Comparison of ENCODE assay signal across 20 cellular contexts in genomic region chr5:30607301-30607700, GRCh38.
DNase-seq lines count a peak whose midpoint lies in the region; ATAC-seq, FAIRE-seq and TF ChIP-seq lines count a peak whose summit lies in the region.
"Had no signal": no experiment of that assay in that cellular context is flagged by ENCODE, and none has a peak within 500 bp of the region (broad histone marks: within the 10 kb centered on the region; RNA-seq: fewer than 3 reads in every experiment).

No MANE protein-coding gene starts in this region.

- no TSS peak for BruUV-seq in HepG2 (replicated peaks; lab: Mats Ljungman, UMichigan)

- 81% methylated on average over 1 of the region's 1 CpG for WGBS in HepG2 (ENCODE audit: low lambda C conversion rate)
- 61% methylated on average over 1 of the region's 1 CpG for WGBS in right lobe of liver (ENCODE audit: insufficient coverage, low coverage, low lambda C conversion rate, missing lambda C conversion rate)
- WGBS in neuronal stem cell (ENCODE audit: extremely low coverage in 2 of 2, insufficient read length in 2 of 2, insufficient replicate concordance in 1 of 2), 2 donors = no CpG with 5 or more reads among the region's 1 CpG

- peak; percentile 17; the same call in 1 of the 3 replicates for ATAC-seq in HepG2
- ATAC-seq in right lobe of liver = no peak
- ATAC-seq in WTC11 = peak; percentile 87
- ATAC-seq: left lobe of liver, mucosa of descending colon, Right ventricle myocardium inferior had no signal

- H3K4me3 ChIP-seq in HepG2 (replicated peaks in 1 of 3; ENCODE audit: insufficient read depth in 1 of 3, low read depth in 2 of 3, low read length in 3 of 3) = no peak overlapping the region
- no peak overlapping the region for H3K4me3 ChIP-seq in right lobe of liver
- H3K4me3 ChIP-seq in neuronal stem cell (ENCODE audit: low read length in 2 of 2) = no peak overlapping the region
- H3K4me3 ChIP-seq: coronary artery, mucosa of descending colon, tibial artery had no signal

- H2BK15ac ChIP-seq in neuronal stem cell (ENCODE audit: low read length) = no peak overlapping the region

- no peak overlapping the region for H2BK120ac ChIP-seq in neuronal stem cell (ENCODE audit: low read depth, low read length)

- DNase-seq in HepG2 (ENCODE audit: low spot score) (peak; percentile 45), right lobe of liver (no peak), NCI-H345 (lab: John Stamatoyannopoulos, UW) (peak; percentile 81), WTC11 (ENCODE audit: low spot score) (no peak), progenitor cell of endocrine pancreas (ENCODE audit: low spot score, unreplicated experiment) (no peak), epidermal melanocyte (ENCODE audit: insufficient read length, low spot score) (no peak), GM13977 (ENCODE audit: low spot score) (no peak), neuronal stem cell (ENCODE audit: low spot score) (no peak)
- DNase-seq: activated CD4-positive, alpha-beta T cell treated with anti-CD3 and anti-CD28 coated beads, Interleukin-2, amount 50 U/mL, for 48 hours; activated naive CD4-positive, alpha-beta T cell treated with anti-CD3 and anti-CD28 coated beads, Interleukin-2, amount 50 U/mL, for 16 hours; activated T-cell treated with anti-CD3 and anti-CD28 coated beads for 4 hours; C1 segment of cervical spinal cord; mucosa of descending colon; NCI-H1694 treated with DMSO at 0.1 percent for 48 hours; stimulated activated naive CD4-positive, alpha-beta T cell; tibial artery had no signal

- no peak overlapping the region for H3K14ac ChIP-seq in neuronal stem cell (ENCODE audit: low read length)

- intact Hi-C loops in HepG2 (cut with micrococcal nuclease; ENCODE audit: unreplicated experiment) = no loop called here
- intact Hi-C loops in right lobe of liver (cut with DNase I) = no loop called here

- no peak overlapping the region for H3K4me2 ChIP-seq in HepG2 (ENCODE audit: low read depth, low read length)
- no peak overlapping the region for H3K4me2 ChIP-seq in neuronal stem cell (ENCODE audit: insufficient read depth, low read length, poor library complexity, severe bottlenecking)

- H3K79me2 ChIP-seq in HepG2 (ENCODE audit: insufficient read depth, low read length) = no peaks in the 10 kb centered on the region

- no peaks in the 10 kb centered on the region for H3K9me3 ChIP-seq in HepG2 (ENCODE audit: low read length)
- H3K9me3 ChIP-seq in right lobe of liver = no peaks in the 10 kb centered on the region
- H3K9me3 ChIP-seq in neuronal stem cell (replicated peaks in 1 of 2; ENCODE audit: control insufficient read depth in 2 of 2, insufficient read depth in 1 of 2, low read depth in 1 of 2, low read length in 2 of 2) = no peaks in the 10 kb centered on the region
- H3K9me3 ChIP-seq: mucosa of descending colon, neutrophil, tibial artery had no signal

- no peak for FAIRE-seq in HepG2 (lab: Jason Lieb, UNC)

- no peaks in the 10 kb centered on the region for H3K36me3 ChIP-seq in HepG2 (replicated peaks in 1 of 2; ENCODE audit: control insufficient read depth in 1 of 2, insufficient read depth in 2 of 2, low read length in 2 of 2)
- H3K36me3 ChIP-seq in right lobe of liver = no peaks in the 10 kb centered on the region
- no peaks in the 10 kb centered on the region for H3K36me3 ChIP-seq in neuronal stem cell (replicated peaks in 1 of 2; ENCODE audit: control insufficient read depth in 2 of 2, insufficient read depth in 2 of 2, low read length in 2 of 2)
- H3K36me3 ChIP-seq: neutrophil, tibial artery had no signal

- H3K9ac ChIP-seq in HepG2 (ENCODE audit: insufficient read depth, low read depth, low read length) (no peak overlapping the region), neuronal stem cell (ENCODE audit: low read depth, low read length, poor library complexity) (no peak overlapping the region)

- POLR2A ChIA-PET in HepG2 (lab: Yijun Ruan, JAX) = interaction anchor here (0.5 to 0.8 kb wide), 2 partner anchors 91 to 103 kb away, joined by 3 to 7 read pairs; no protein-coding TSS in a partner anchor
- POLR2A ChIA-PET in WTC11 (lab: Charles Lee) = no interaction called here

- H3K23ac ChIP-seq in neuronal stem cell (ENCODE audit: low read depth, low read length, poor library complexity) = no peak overlapping the region

- no peaks in the 10 kb centered on the region for H3K27me3 ChIP-seq in HepG2 (ENCODE audit: control insufficient read depth in 1 of 2, insufficient read depth in 2 of 2, low read length in 2 of 2)
- no peaks in the 10 kb centered on the region for H3K27me3 ChIP-seq in right lobe of liver
- H3K27me3 ChIP-seq in neuronal stem cell (ENCODE audit: control insufficient read depth in 3 of 3, insufficient read depth in 3 of 3, low read depth in 1 of 3, low read length in 3 of 3) = no peaks in the 10 kb centered on the region
- H3K27me3 ChIP-seq: neutrophil, tibial artery had no signal

- H3K27ac Mint-ChIP-seq in WTC11 (no peak overlapping the region), progenitor cell of endocrine pancreas (no peak overlapping the region)

- H3K36me3 Mint-ChIP-seq in WTC11 = peaks cover 7% of the 10 kb centered on the region; the same call in 1 of the 2 replicates
- peaks cover 3% of the 10 kb centered on the region for H3K36me3 Mint-ChIP-seq in progenitor cell of endocrine pancreas (ENCODE audit: insufficient read depth)

- TF ChIP-seq POLR2A in HepG2 (IDR thresholded peaks at IDR 0.05; ENCODE audit: insufficient read depth in 1 of 2, low read depth in 2 of 2, low read length in 2 of 2) = no peak
- no peak for TF ChIP-seq POLR2A in right lobe of liver (IDR thresholded peaks at IDR 0.05)

- H3K4me1 Mint-ChIP-seq in WTC11 (0 out of 2 replicates have a peak, but pooled peaks cover 2% of the 10 kb centered on the region), progenitor cell of endocrine pancreas (ENCODE audit: low read depth) (peaks cover 4% of the 10 kb centered on the region)

- TF ChIP-seq EP300 in HepG2 (IDR thresholded peaks at IDR 0.05; ENCODE audit: low read depth in 2 of 2, low read length in 2 of 2) = peak in 1 of 2 experiments; percentile 41; a peak in 1 of 4 replicates
- TF ChIP-seq EP300 in HepG2 (CRISPR knock-in tag; IDR thresholded peaks at IDR 0.05; ENCODE audit: borderline replicate concordance) = no peak; the same call in 1 of the 2 replicates

- no peak for TF ChIP-seq RAD21 in HepG2 (CRISPR knock-in tag; IDR thresholded peaks at IDR 0.05)

- no peak overlapping the region for H2BK12ac ChIP-seq in neuronal stem cell (ENCODE audit: low read length)

- H3K4me1 ChIP-seq in HepG2 (ENCODE audit: insufficient read depth, low read length) (peaks cover 60% of the 10 kb centered on the region), right lobe of liver (peaks cover 0 to 28% (median 15%) of the 10 kb centered on the region in 4 donors), neuronal stem cell (ENCODE audit: control insufficient read depth in 2 of 2, insufficient read depth in 1 of 2, low read depth in 1 of 2, low read length in 2 of 2) (no peaks in the 10 kb centered on the region)
- H3K4me1 ChIP-seq: tibial artery had no signal

- no peak overlapping the region for H3K18ac ChIP-seq in neuronal stem cell (ENCODE audit: low read length)

- H4K20me1 ChIP-seq in HepG2 (ENCODE audit: insufficient read depth, low read length) = no peaks in the 10 kb centered on the region

- no peak overlapping the region for H3K4ac ChIP-seq in neuronal stem cell (ENCODE audit: low read length)

- in situ Hi-C loops in HepG2 (cut with HindIII; ENCODE audit: extremely low pct_ligation_motif_present, low pct_unique_long_range_greater_than_20kb) (loop anchor here (10.0 kb wide), 1 partner anchor 102 kb away; no protein-coding TSS in a partner anchor), GM13977 (cut with MboI; ENCODE audit: low pct_unique_long_range_greater_than_20kb, low sequenced_read_pairs, unreplicated experiment) (no loop called here)

- CTCF ChIA-PET in HepG2 (lab: Yijun Ruan, JAX; ENCODE audit: low intra/inter-chr PET ratio, low total read pairs) = no interaction called here
- CTCF ChIA-PET in WTC11 (lab: Charles Lee) = interaction anchor here (1.0 to 1.1 kb wide), 2 partner anchors 13 to 193 kb away, joined by 3 read pairs; no protein-coding TSS in a partner anchor

- H2AFZ ChIP-seq in HepG2 (ENCODE audit: low read length) (no peak overlapping the region), neuronal stem cell (ENCODE audit: low read length) (no peak overlapping the region)

- peak overlapping the region; percentile 62 for H3K27ac ChIP-seq in HepG2 (ENCODE audit: extremely low read length, insufficient read depth, low read length)
- H3K27ac ChIP-seq in right lobe of liver = no peak overlapping the region
- H3K27ac ChIP-seq in neuronal stem cell (replicated peaks; ENCODE audit: low read length) = no peak overlapping the region
- H3K27ac ChIP-seq: coronary artery, neutrophil, tibial artery had no signal

- no peak overlapping the region for H4K8ac ChIP-seq in neuronal stem cell (ENCODE audit: low read depth, low read length)

- H3K79me1 ChIP-seq in neuronal stem cell (ENCODE audit: low read depth, low read length) = no peaks in the 10 kb centered on the region

- no peak overlapping the region for H3K4me3 Mint-ChIP-seq in WTC11
- H3K4me3 Mint-ChIP-seq in progenitor cell of endocrine pancreas (ENCODE audit: low read depth) = no peak overlapping the region

- TF ChIP-seq CTCF in HepG2 (CRISPR knock-in tag; IDR thresholded peaks at IDR 0.05) (no peak), right lobe of liver (IDR thresholded peaks at IDR 0.05) (no peak), WTC11 (IDR thresholded peaks at IDR 0.05) (no peak), progenitor cell of endocrine pancreas (IDR thresholded peaks at IDR 0.05; ENCODE audit: unreplicated experiment) (no peak), GM13977 (IDR thresholded peaks at IDR 0.05; ENCODE audit: extremely low read depth, insufficient read depth, missing control alignments) (no peak)

- H3K9me3 Mint-ChIP-seq in WTC11 (peaks cover 6% of the 10 kb centered on the region), progenitor cell of endocrine pancreas (ENCODE audit: low read depth) (peaks cover 7% of the 10 kb centered on the region)

- no peak overlapping the region for H2AK5ac ChIP-seq in neuronal stem cell (ENCODE audit: low read depth, low read length)

- no peak overlapping the region for H4K91ac ChIP-seq in neuronal stem cell (ENCODE audit: low read depth, low read length, poor library complexity)

- no peak overlapping the region for H2BK5ac ChIP-seq in neuronal stem cell (ENCODE audit: low read length)

- H3K27me3 Mint-ChIP-seq in WTC11 (ENCODE audit: low read depth) (peaks cover 42% of the 10 kb centered on the region), progenitor cell of endocrine pancreas (no peaks in the 10 kb centered on the region)

TF ChIP-seq in HepG2, 621 proteins besides CTCF, POLR2A, EP300 and RAD21 (continues in another document):
- no peak for TF ChIP-seq ZNF121 (CRISPR knock-in tag; IDR thresholded peaks at IDR 0.05)

TF ChIP-seq in WTC11, 78 proteins besides CTCF, POLR2A, EP300 and RAD21 (continues in another document):
- TF ChIP-seq E2F5 (CRISPR knock-in tag; IDR thresholded peaks at IDR 0.05) = no peak

Comparison
In these comparisons a context has a peak if more than half of its experiments do, and no peak if none do; other contexts are left out.
1. ATAC-seq: peak in HepG2 (single experiment) and WTC11 (single experiment); none in right lobe of liver (0 of 4).
2. DNase-seq: peak in HepG2 (single experiment) and NCI-H345 (single experiment); none in right lobe of liver (0 of 3), WTC11 (single experiment), progenitor cell of endocrine pancreas (single experiment), epidermal melanocyte (single experiment), GM13977 (single experiment) and neuronal stem cell (single experiment).
3. Of the 50 proteins assayed by ChIP-seq in both HepG2 and WTC11: peak only in HepG2: TCF7; only in WTC11: FOXP4; in both: none; in neither: 46; mixed calls (peak in some experiments, not most) for 2.